ENCODE assay signal across 1 cellular context in genomic region chr1:21003281-21003680, GRCh38.
TF ChIP-seq lines count a peak whose summit lies in the region.

No MANE protein-coding gene starts in this region.

TF ChIP-seq in H1, 55 proteins besides CTCF, POLR2A, EP300 and RAD21 (continued from another document):
- peak; percentile 64 for TF ChIP-seq CHD7 (IDR thresholded peaks at IDR 0.05; ENCODE audit: insufficient replicate concordance, low read length)
TF ChIP-seq in H1: peak in this region for 1.
